Comparison of ENCODE assay signal across 20 cellular contexts in the genomic region with DNA sequence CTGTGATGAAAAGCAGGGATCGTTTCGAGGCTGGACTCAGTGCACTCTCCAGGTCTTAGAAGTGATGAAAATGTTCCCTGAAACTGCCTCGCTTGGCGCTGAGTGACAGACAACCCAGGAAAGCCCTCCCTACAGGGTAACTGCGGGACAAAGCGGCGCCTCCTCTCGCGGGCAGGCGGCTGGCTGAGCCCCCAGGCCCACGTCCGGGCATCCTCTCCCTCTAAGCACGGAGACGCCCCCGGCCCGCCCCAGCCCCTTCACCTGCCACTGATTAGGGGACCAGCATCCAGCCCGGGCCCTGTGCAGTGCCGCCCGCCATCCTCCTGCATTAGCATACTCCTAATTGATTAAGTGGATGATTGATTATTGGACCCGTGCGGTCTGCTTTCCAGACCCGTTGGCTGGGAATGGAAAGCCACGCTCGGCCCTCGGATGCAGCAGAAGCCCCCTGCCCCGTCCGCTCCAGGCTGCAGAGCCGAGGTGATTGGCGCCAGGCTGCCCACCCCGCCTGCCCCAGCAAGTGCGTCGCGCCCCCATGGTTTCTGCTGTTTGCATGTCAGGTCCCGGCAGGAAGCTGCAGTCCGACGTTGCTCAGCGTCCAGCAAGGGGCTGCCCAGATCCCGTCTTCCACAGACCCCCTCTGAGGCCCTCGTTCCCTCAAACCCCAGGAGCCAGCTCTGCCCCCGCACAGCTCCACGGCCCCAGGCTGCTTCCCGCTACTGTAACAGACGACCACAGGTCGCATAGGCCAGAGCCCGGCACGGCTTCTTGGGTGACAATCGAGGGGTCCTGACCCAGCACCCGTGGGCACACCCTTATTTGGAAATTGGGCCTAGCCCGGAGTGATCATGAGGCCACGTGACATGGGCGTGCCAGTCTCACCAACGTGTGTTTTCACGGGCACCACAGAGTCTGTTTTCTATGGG.
"Had no signal": no experiment of that assay in that cellular context is flagged by ENCODE, and none has a peak within 500 bp of the region (broad histone marks: within the 10 kb centered on the region; RNA-seq: fewer than 3 reads in every experiment).

No MANE protein-coding gene starts in this region.

- H3K4me3 Mint-ChIP-seq: activated T-cell treated with anti-CD3 and anti-CD28 coated beads, Interleukin-2, amount 50 U/mL, for 4 hours; naive thymus-derived CD4-positive, alpha-beta T cell; neural progenitor cell; stimulated activated memory B cell treated with anti-CD40 and anti-IgM and Interleukin-4, amounts not matched to agents 10 μg/mL and 1 μg/mL and 100 μg/mL, for 72 hours; T-helper 1 cell treated with Interleukin-12 subunit alpha and Interleukin-12 subunit beta and Interleukin-4 antibody, amounts not matched to agents 30 μg/mL and 1 μg/mL, for 36 hours had no signal

- H3K9me3 Mint-ChIP-seq: activated T-cell treated with anti-CD3 and anti-CD28 coated beads, Interleukin-2, amount 50 U/mL, for 4 hours; T-helper 1 cell treated with Interleukin-12 subunit alpha and Interleukin-12 subunit beta and Interleukin-4 antibody, amounts not matched to agents 30 μg/mL and 1 μg/mL, for 36 hours had no signal

- H3K4me3 ChIP-seq: gastrocnemius medialis, neural progenitor cell, ovary, right lobe of liver, tibial nerve, vagina had no signal

- H2AFZ ChIP-seq: neural progenitor cell had no signal

- H3K27ac Mint-ChIP-seq: naive thymus-derived CD4-positive, alpha-beta T cell; neural progenitor cell; stimulated activated memory B cell treated with anti-CD40 and anti-IgM and Interleukin-4, amounts not matched to agents 10 μg/mL and 1 μg/mL and 100 μg/mL, for 72 hours; T-helper 1 cell treated with Interleukin-12 subunit alpha and Interleukin-12 subunit beta and Interleukin-4 antibody, amounts not matched to agents 30 μg/mL and 1 μg/mL, for 36 hours had no signal

- ATAC-seq: activated T-cell treated with anti-CD3 and anti-CD28 coated beads, Interleukin-2, amount 50 U/mL, for 4 hours; esophagus mucosa; gastrocnemius medialis; naive thymus-derived CD4-positive, alpha-beta T cell; right lobe of liver; stimulated activated memory B cell treated with anti-CD40 and anti-IgM and Interleukin-4, amounts not matched to agents 10 μg/mL and 1 μg/mL and 100 μg/mL, for 72 hours had no signal

- DNase-seq: activated CD4-positive, alpha-beta T cell treated with anti-CD3 and anti-CD28 coated beads, Interleukin-2, amount 50 U/mL, for 1 hour; activated CD4-positive, CD25-positive, alpha-beta regulatory T cell treated with anti-CD3 and anti-CD28 coated beads, Interleukin-2, amount 50 U/mL, for 72 hours; activated CD8-positive, alpha-beta memory T cell treated with anti-CD3 and anti-CD28 coated beads, Interleukin-2, amount 50 U/mL, for 4 hours; activated effector memory CD4-positive, alpha-beta T cell treated with Interleukin-2 at 50 U/mL for 16 hours; activated naive CD4-positive, alpha-beta T cell treated with anti-CD3 and anti-CD28 coated beads, Interleukin-2, amount 50 U/mL, for 16 hours; activated T-cell treated with anti-CD3 and anti-CD28 coated beads, Interleukin-2, amount 50 U/mL, for 4 hours; brain microvascular endothelial cell; cortex of kidney; gastrocnemius medialis; naive thymus-derived CD4-positive, alpha-beta T cell; stimulated activated CD4-positive, alpha-beta T cell treated with anti-CD3 and anti-CD28 coated beads, Interleukin-4, amount 100 ng/mL, for 4 hours had no signal

- H3K27me3 ChIP-seq: brain microvascular endothelial cell, gastrocnemius medialis, neural progenitor cell, ovary, right lobe of liver, tibial nerve, vagina had no signal

- H3K27ac ChIP-seq: brain microvascular endothelial cell, gastrocnemius medialis, neural progenitor cell, ovary, right lobe of liver, tibial nerve, vagina, VCaP had no signal

- H3K4me1 Mint-ChIP-seq: stimulated activated memory B cell treated with anti-CD40 and anti-IgM and Interleukin-4, amounts not matched to agents 10 μg/mL and 1 μg/mL and 100 μg/mL, for 72 hours had no signal

- H3K9me3 ChIP-seq: gastrocnemius medialis, ovary, right lobe of liver, tibial nerve, vagina had no signal

- H3K4me2 ChIP-seq: neural progenitor cell had no signal

- H3K36me3 ChIP-seq: brain microvascular endothelial cell, gastrocnemius medialis, neural progenitor cell, ovary, right lobe of liver, tibial nerve, vagina had no signal

- H3K4me1 ChIP-seq: right lobe of liver, tibial nerve, vagina had no signal
